In the genomic region with DNA sequence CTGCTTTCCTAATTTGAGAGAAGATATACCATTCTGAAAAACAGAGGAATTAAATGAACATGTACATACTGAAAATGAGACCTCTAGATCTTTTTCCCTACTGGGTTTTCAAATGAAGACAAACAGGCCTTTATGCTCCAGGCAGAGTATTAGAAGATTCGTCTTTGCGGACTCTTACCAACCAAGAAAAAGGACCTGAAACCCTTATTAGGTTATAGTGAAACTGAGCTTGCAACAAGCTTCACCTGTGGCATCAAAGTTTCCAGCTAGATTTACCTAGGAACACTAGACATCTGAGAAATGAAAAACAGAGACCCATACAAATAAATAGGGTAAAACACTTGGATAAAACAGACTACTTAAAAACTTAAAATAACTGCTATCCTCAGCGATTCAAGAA, we compare ENCODE assay signal across 20 cellular contexts.
DNase-seq lines count a peak whose midpoint lies in the region; ATAC-seq and TF ChIP-seq lines count a peak whose summit lies in the region.
"Had no signal": no experiment of that assay in that cellular context is flagged by ENCODE, and none has a peak within 500 bp of the region (broad histone marks: within the 10 kb centered on the region; RNA-seq: fewer than 3 reads in every experiment).

No MANE protein-coding gene starts in this region.

- ATAC-seq in GM19351 (IDR thresholded peaks at IDR 0.05; ENCODE audit: unreplicated experiment) (peak; percentile 73), HG02642 (IDR thresholded peaks at IDR 0.05; ENCODE audit: poor library complexity, unreplicated experiment) (peak; percentile 68)
- ATAC-seq: GM23338, HCT116, Panc1, Right ventricle myocardium inferior had no signal

- peak overlapping the region; percentile 15 for H3K4me2 ChIP-seq in OCI-LY3 (ENCODE audit: low read length)
- H3K4me2 ChIP-seq: BLaER1 treated with 17β-estradiol and CSF1 and Interleukin-3, amounts not matched to agents 10 nM and 100 nM; GM23338 had no signal

- H3K27ac ChIP-seq in OCI-LY3 (ENCODE audit: low read length): no peak overlapping the region
- H3K27ac ChIP-seq: BLaER1 treated with 17β-estradiol and CSF1 and Interleukin-3, amounts not matched to agents 10 nM and 100 nM had no signal

- no peaks in the 10 kb centered on the region for H3K36me3 ChIP-seq in OCI-LY3 (replicated peaks; ENCODE audit: low read depth, low read length)

- H2AFZ ChIP-seq in OCI-LY3 (ENCODE audit: low read depth, low read length): no peak overlapping the region
- H2AFZ ChIP-seq: GM23338 had no signal

- H3K4me1 ChIP-seq in OCI-LY3 (ENCODE audit: low read length): peaks cover 14% of the 10 kb centered on the region
- H3K4me1 ChIP-seq: BLaER1 treated with 17β-estradiol and CSF1 and Interleukin-3, amounts not matched to agents 10 nM and 100 nM had no signal

- no peaks in the 10 kb centered on the region for H3K27me3 ChIP-seq in OCI-LY3 (ENCODE audit: low read depth, low read length)
- H3K27me3 ChIP-seq: BLaER1 treated with 17β-estradiol and CSF1 and Interleukin-3, amounts not matched to agents 10 nM and 100 nM had no signal

- no peak overlapping the region for H3K9ac ChIP-seq in OCI-LY3 (ENCODE audit: low read length)
- H3K9ac ChIP-seq: BLaER1 treated with 17β-estradiol and CSF1 and Interleukin-3, amounts not matched to agents 10 nM and 100 nM had no signal

- no peak overlapping the region for H3K4me3 ChIP-seq in GM12865 (ENCODE audit: low read depth, low read length)
- H3K4me3 ChIP-seq in OCI-LY3 (ENCODE audit: low read length): no peak overlapping the region
- H3K4me3 ChIP-seq: BLaER1 treated with 17β-estradiol and CSF1 and Interleukin-3, amounts not matched to agents 10 nM and 100 nM; GM23338 had no signal

- peak; percentile 27 for DNase-seq in GM12865 (ENCODE audit: low read depth)
- no peak for DNase-seq in SKM-1 (lab: John Stamatoyannopoulos, UW; ENCODE audit: unreplicated experiment)
- DNase-seq in amygdala (lab: John Stamatoyannopoulos, UW): no peak
- DNase-seq in activated T-cell treated with anti-CD3 and anti-CD28 coated beads, Interleukin-2, amount 50 U/mL, for 48 hours: no peak
- DNase-seq in NCI-H2029 treated with DMSO at 0.1 percent for 48 hours (lab: John Stamatoyannopoulos, UW): no peak
- DNase-seq: CD8-positive, alpha-beta memory T cell; DND-41; KBM-7; NCI-H1436 treated with DMSO at 0.1 percent for 48 hours; NCI-H2081; NCI-H510A; NCI-H774 had no signal

- H4K20me1 ChIP-seq in OCI-LY3 (ENCODE audit: insufficient read depth, low read length): no peaks in the 10 kb centered on the region
- H4K20me1 ChIP-seq: BLaER1 treated with 17β-estradiol and CSF1 and Interleukin-3, amounts not matched to agents 10 nM and 100 nM had no signal

- H3K9me3 ChIP-seq in OCI-LY3 (ENCODE audit: insufficient read depth, low read length): no peaks in the 10 kb centered on the region

- H3K79me2 ChIP-seq in OCI-LY3 (ENCODE audit: low read length): no peaks in the 10 kb centered on the region

- no peak for TF ChIP-seq CTCF in GM12865 (IDR thresholded peaks at IDR 0.05; ENCODE audit: insufficient read depth, low read depth, low read length, missing control alignments)
- TF ChIP-seq CTCF in OCI-LY3 (IDR thresholded peaks at IDR 0.05; ENCODE audit: low read depth, low read length): no peak
